8 cellular contexts compared by ENCODE assay signal in genomic region chr7:55641273-55641691, GRCh38.
DNase-seq lines count a peak whose midpoint lies in the region; ATAC-seq and TF ChIP-seq lines count a peak whose summit lies in the region.

No MANE protein-coding gene starts in this region.

- ATAC-seq in HG02678 (IDR thresholded peaks at IDR 0.05; ENCODE audit: unreplicated experiment): peak; percentile 89

- no peak overlapping the region for H3K4me3 ChIP-seq in AG09309 (ENCODE audit: control insufficient read depth, low read depth, low read length)

- intact Hi-C loops in MCF 10A (cut with micrococcal nuclease): loop anchor here (2.0 kb wide), 2 partner anchors 324 to 434 kb away; partner anchors contain the start of gene NIPSNAP2

- BruUV-seq in MCF 10A (replicated peaks; lab: Mats Ljungman, UMichigan): no TSS peak

- in situ Hi-C loops in GM13977 (cut with MboI; ENCODE audit: low pct_unique_long_range_greater_than_20kb, low sequenced_read_pairs, unreplicated experiment): loop anchor here (25.0 kb wide), 2 partner anchors 321 to 446 kb away; partner anchors contain the start of genes MRPS17, NIPSNAP2 and PHKG1

- H3K36me3 Mint-ChIP-seq in MCF 10A (ENCODE audit: insufficient read depth, unreplicated experiment): no peaks in the 10 kb centered on the region

- peak; percentile 88 for DNase-seq in AG09309 (ENCODE audit: low read depth)
- peak; percentile 52 for DNase-seq in GM13977 (ENCODE audit: low spot score)
- peak; percentile 76 for DNase-seq in NCI-H1048 (lab: John Stamatoyannopoulos, UW)
- DNase-seq in SHP77 treated with DMSO at 0.1 percent for 48 hours (lab: John Stamatoyannopoulos, UW): peak; percentile 90
- DNase-seq in MCF 10A (ENCODE audit: unreplicated experiment): peak; percentile 84
- peak; percentile 75 for DNase-seq in iris pigment epithelial cell (ENCODE audit: low read depth)
- DNase-seq in stimulated activated CD4-positive, alpha-beta T cell treated with anti-CD3 and anti-CD28 coated beads, Interleukin-4, amount 100 ng/mL, for 24 hours: peak; percentile 45

- no peaks in the 10 kb centered on the region for H3K9me3 Mint-ChIP-seq in MCF 10A (ENCODE audit: unreplicated experiment)

- H3K27ac Mint-ChIP-seq in MCF 10A (ENCODE audit: low read depth, unreplicated experiment): no peak overlapping the region

- POLR2A ChIA-PET in MCF 10A (lab: Yijun Ruan, JAX): interaction anchor here (0.8 to 1.7 kb wide), 5 partner anchors 67 to 413 kb away, joined by 3 to 14 read pairs (median 3); partner anchors contain the start of genes CCT6A, NIPSNAP2 and PSPH

- no peak overlapping the region for H3K4me3 Mint-ChIP-seq in MCF 10A (ENCODE audit: unreplicated experiment)

- no peaks in the 10 kb centered on the region for H3K4me1 Mint-ChIP-seq in MCF 10A (ENCODE audit: insufficient read depth, unreplicated experiment)

- no peaks in the 10 kb centered on the region for H3K27me3 Mint-ChIP-seq in MCF 10A (ENCODE audit: insufficient read depth, unreplicated experiment)

- CTCF ChIA-PET in MCF 10A (lab: Yijun Ruan, JAX): interaction anchor here (0.5 to 5.5 kb wide), 54 partner anchors 10 to 970 kb away, joined by 3 to 75 read pairs (median 4); partner anchors contain the start of genes CCT6A, NIPSNAP2, PHKG1 and PSPH

- peak; percentile 82 for TF ChIP-seq CTCF in AG09309 (IDR thresholded peaks at IDR 0.05; ENCODE audit: control insufficient read depth, insufficient read depth, low read depth, low read length, missing control alignments)
- peak; percentile 87 for TF ChIP-seq CTCF in GM13977 (IDR thresholded peaks at IDR 0.05; ENCODE audit: extremely low read depth, insufficient read depth, missing control alignments)
- TF ChIP-seq CTCF in MCF 10A (IDR thresholded peaks at IDR 0.05; ENCODE audit: unreplicated experiment): peak; percentile 64
